12 cellular contexts compared by ENCODE assay signal in genomic region chr9:125510980-125511379, GRCh38.
DNase-seq lines count a peak whose midpoint lies in the region; ATAC-seq and TF ChIP-seq lines count a peak whose summit lies in the region.
"Had no signal": no experiment of that assay in that cellular context is flagged by ENCODE, and none has a peak within 500 bp of the region (broad histone marks: within the 10 kb centered on the region; RNA-seq: fewer than 3 reads in every experiment).

No MANE protein-coding gene starts in this region.

- H3K4me1 ChIP-seq in HEK293 (ENCODE audit: control insufficient read depth, insufficient read depth, low read length) (peaks cover 3% of the 10 kb centered on the region; the same call in 1 of the 2 replicates), PC-3 (ENCODE audit: insufficient read depth, low read length) (peaks cover 37% of the 10 kb centered on the region), muscle layer of colon (ENCODE audit: insufficient read depth, low read length) (peaks cover 42% of the 10 kb centered on the region), vagina (peaks cover 65% of the 10 kb centered on the region)

- TF ChIP-seq POLR2A in vagina (IDR thresholded peaks at IDR 0.05) = no peak

- H3K4me3 ChIP-seq in HEK293 (ENCODE audit: low read depth, low read length) (no peak overlapping the region), PC-3 (ENCODE audit: low read length) (no peak overlapping the region), muscle layer of colon (ENCODE audit: low read depth in 1 of 2, low read length in 2 of 2) (no peak overlapping the region), vagina (no peak overlapping the region)
- H3K4me3 ChIP-seq: HAP-1 had no signal

- no peaks in the 10 kb centered on the region for H3K9me2 ChIP-seq in PC-3 (replicated peaks; ENCODE audit: low read length)

- H2AFZ ChIP-seq in PC-3 (ENCODE audit: low read length) = no peak overlapping the region

- H3K4me2 ChIP-seq in PC-3 (ENCODE audit: low read length) = no peak overlapping the region

- DNase-seq in PC-3 (no peak), vagina (ENCODE audit: extremely low spot score in 2 of 2) (no peak), NCI-H748 treated with DMSO at 0.1 percent for 48 hours (lab: John Stamatoyannopoulos, UW) (no peak), DMS153 (lab: John Stamatoyannopoulos, UW) (no peak)
- DNase-seq: CD8-positive, alpha-beta T cell; COR-L47; DND-41; GDM1; HFFc6 had no signal

- H3K27me3 ChIP-seq in PC-3 (ENCODE audit: low read length) (no peaks in the 10 kb centered on the region), muscle layer of colon (ENCODE audit: control insufficient read depth in 1 of 2, insufficient read depth in 2 of 2, low read length in 2 of 2) (no peaks in the 10 kb centered on the region), vagina (no peaks in the 10 kb centered on the region)

- H3K36me3 ChIP-seq in HEK293 (ENCODE audit: control insufficient read depth in 2 of 2, insufficient read depth in 1 of 2, low read length in 2 of 2) (peaks cover 0 to 3% of the 10 kb centered on the region in 2 experiments; a peak in 1 of 3 replicates), PC-3 (ENCODE audit: low read depth, low read length) (no peaks in the 10 kb centered on the region; the same call in 1 of the 2 replicates), muscle layer of colon (ENCODE audit: insufficient read depth, low read length) (no peaks in the 10 kb centered on the region), vagina (no peaks in the 10 kb centered on the region)
- H3K36me3 ChIP-seq: HAP-1 had no signal

- H3K9ac ChIP-seq in PC-3 (ENCODE audit: low read length) (peak overlapping the region; percentile 80), muscle layer of colon (ENCODE audit: low read length) (no peak overlapping the region)

- no peak for ATAC-seq in PC-3
- ATAC-seq: CD8-positive, alpha-beta T cell had no signal

- H3F3A ChIP-seq in PC-3 (ENCODE audit: low read length, unreplicated experiment) = no peaks in the 10 kb centered on the region

- POLR2A ChIA-PET in HEK293 (lab: Yijun Ruan, JAX) (no interaction called here), PC-3 (lab: Charles Lee; ENCODE audit: unreplicated experiment) (no interaction called here)

- TF ChIP-seq CTCF in HEK293 (tag by site-specific recombination; IDR thresholded peaks at IDR 0.05) (no peak), PC-3 (conservative IDR thresholded peaks at IDR 0.05; ENCODE audit: low read depth, low read length) (no peak), vagina (IDR thresholded peaks at IDR 0.05) (no peak)

- BruUV-seq in PC-3 (replicated peaks; lab: Mats Ljungman, UMichigan) = no TSS peak

- H3K27ac ChIP-seq in HEK293 (ENCODE audit: extremely low read depth, low read depth, low read length) (no peak overlapping the region), PC-3 (ENCODE audit: low read length) (peak overlapping the region; percentile 98), muscle layer of colon (ENCODE audit: low read depth, low read length) (peak overlapping the region; percentile 1), vagina (peak overlapping the region; percentile 24)

- H4K20me1 ChIP-seq in PC-3 (ENCODE audit: low read length) = no peaks in the 10 kb centered on the region

- H3K79me2 ChIP-seq in PC-3 (ENCODE audit: low read length) = peaks cover 6% of the 10 kb centered on the region; the same call in 1 of the 2 replicates

- intact Hi-C loops in PC-3 (cut with micrococcal nuclease) = no loop called here
- intact Hi-C loops in vagina (cut with DNase I) = no loop called here

- H3K9me3 ChIP-seq in HEK293 (ENCODE audit: control insufficient read depth, insufficient read depth, low read depth, low read length) (no peaks in the 10 kb centered on the region), PC-3 (ENCODE audit: low read length) (no peaks in the 10 kb centered on the region), muscle layer of colon (ENCODE audit: low read length) (no peaks in the 10 kb centered on the region), vagina (no peaks in the 10 kb centered on the region)
- H3K9me3 ChIP-seq: HAP-1 had no signal

- CTCF ChIA-PET in HEK293 (lab: Yijun Ruan, JAX) = no interaction called here
- CTCF ChIA-PET in PC-3 (lab: Charles Lee) = no interaction called here

TF ChIP-seq in HEK293, 187 proteins besides CTCF, POLR2A, EP300 and RAD21:
- TF ChIP-seq ZNF26 (tag by site-specific recombination; IDR thresholded peaks at IDR 0.05) (no peak), ZNF513 (tag by site-specific recombination; IDR thresholded peaks at IDR 0.05) (peak; percentile 99)
